ENCODE assay signal across 2 cellular contexts in the genomic region with DNA sequence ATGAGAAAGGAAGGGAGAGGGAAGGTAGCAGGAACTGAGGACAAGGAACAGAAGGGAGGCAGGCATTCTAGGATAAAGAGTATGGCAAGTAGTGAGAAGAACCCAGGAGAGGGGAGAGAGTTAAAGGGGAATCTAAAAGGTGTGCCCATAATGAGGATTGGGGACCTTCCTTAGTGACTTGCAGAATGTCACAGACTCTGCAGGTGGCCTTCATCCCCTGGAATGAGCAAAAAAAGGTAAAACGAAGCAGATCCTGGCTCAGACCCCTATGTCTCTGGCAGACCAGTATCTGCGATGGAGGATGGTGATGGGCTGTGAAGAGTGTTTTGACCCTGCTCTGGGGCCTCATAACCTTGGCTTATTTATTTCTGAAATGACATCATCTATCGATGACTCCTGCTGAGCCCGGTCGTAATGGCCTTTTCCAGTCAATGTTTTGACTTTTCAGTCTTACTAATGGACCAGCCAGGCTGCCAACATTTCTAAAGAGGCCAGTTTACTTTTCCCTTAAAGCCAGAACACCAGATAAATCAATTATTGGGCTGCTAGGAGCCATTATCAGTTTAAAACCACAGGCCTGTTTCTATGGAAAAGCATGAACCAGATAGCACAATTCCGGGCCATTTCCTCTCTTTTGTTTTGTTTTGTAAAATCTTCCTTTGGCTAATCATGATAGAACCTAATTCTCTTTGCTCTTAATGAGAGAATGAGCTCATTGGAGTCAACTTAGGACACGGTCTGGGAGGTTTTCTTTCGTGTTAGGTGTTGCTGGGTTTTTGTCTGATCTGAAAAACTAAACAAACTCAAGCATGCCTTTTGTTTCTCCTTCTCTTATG.
TF ChIP-seq lines count a peak whose summit lies in the region.

No MANE protein-coding gene starts in this region.

TF ChIP-seq in K562, 482 proteins besides CTCF, POLR2A, EP300 and RAD21 (continues in another document):
- TF ChIP-seq POLR3A (IDR thresholded peaks at IDR 0.05; ENCODE audit: borderline replicate concordance, extremely low read depth, insufficient read depth, insufficient read length): no peak
- TF ChIP-seq HDAC3 (IDR thresholded peaks at IDR 0.05; ENCODE audit: borderline replicate concordance, partially characterized antibody): peak; percentile 61
- peak; percentile 31; the same call in 1 of the 2 replicates for TF ChIP-seq CBFA2T2 (conservative IDR thresholded peaks at IDR 0.05)
- peak; percentile 5; the same call in 1 of the 2 replicates for TF ChIP-seq CREM (IDR thresholded peaks at IDR 0.05; ENCODE audit: low read depth)
- TF ChIP-seq POLR2AphosphoS5 (IDR thresholded peaks at IDR 0.05; ENCODE audit: control insufficient read depth, insufficient read depth, low read depth, low read length): 0 out of 2 replicates have a peak, but pooled peaks have one; percentile 4
- TF ChIP-seq, protein P1, sequence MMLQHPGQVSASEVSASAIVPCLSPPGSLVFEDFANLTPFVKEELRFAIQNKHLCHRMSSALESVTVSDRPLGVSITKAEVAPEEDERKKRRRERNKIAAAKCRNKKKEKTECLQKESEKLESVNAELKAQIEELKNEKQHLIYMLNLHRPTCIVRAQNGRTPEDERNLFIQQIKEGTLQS (IDR thresholded peaks at IDR 0.05): peak; percentile 92
- TF ChIP-seq, protein P1 (CRISPR knock-in tag; conservative IDR thresholded peaks at IDR 0.05): no peak
- peak; percentile 44 for TF ChIP-seq SMARCB1 (IDR thresholded peaks at IDR 0.05; ENCODE audit: insufficient read length, low read depth)
- peak in 1 of 2 experiments; percentile 22; a peak in 1 of 4 replicates for TF ChIP-seq RCOR1 (IDR thresholded peaks at IDR 0.05; ENCODE audit: borderline replicate concordance in 1 of 2, low read depth in 2 of 2, low read length in 2 of 2)
- TF ChIP-seq RBBP5 (IDR thresholded peaks at IDR 0.05; ENCODE audit: borderline replicate concordance, insufficient read depth, low read length, poor library complexity, severe bottlenecking): peak; percentile 21
- TF ChIP-seq ADNP (tag; IDR thresholded peaks at IDR 0.05): no peak
- no peak for TF ChIP-seq ZNF695 (CRISPR knock-in tag; IDR thresholded peaks at IDR 0.05)
- TF ChIP-seq, protein P2, sequence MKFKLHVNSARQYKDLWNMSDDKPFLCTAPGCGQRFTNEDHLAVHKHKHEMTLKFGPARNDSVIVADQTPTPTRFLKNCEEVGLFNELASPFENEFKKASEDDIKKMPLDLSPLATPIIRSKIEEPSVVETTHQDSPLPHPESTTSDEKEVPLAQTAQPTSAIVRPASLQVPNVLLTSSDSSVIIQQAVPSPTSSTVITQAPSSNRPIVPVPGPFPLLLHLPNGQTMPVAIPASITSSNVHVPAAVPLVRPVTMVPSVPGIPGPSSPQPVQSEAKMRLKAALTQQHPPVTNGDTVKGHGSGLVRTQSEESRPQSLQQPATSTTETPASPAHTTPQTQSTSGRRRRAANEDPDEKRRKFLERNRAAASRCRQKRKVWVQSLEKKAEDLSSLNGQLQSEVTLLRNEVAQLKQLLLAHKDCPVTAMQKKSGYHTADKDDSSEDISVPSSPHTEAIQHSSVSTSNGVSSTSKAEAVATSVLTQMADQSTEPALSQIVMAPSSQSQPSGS (CRISPR knock-in tag; IDR thresholded peaks at IDR 0.05): 0 out of 2 replicates have a peak, but pooled peaks have one; percentile 50
- peak; percentile 43 for TF ChIP-seq TCF3 (CRISPR knock-in tag; IDR thresholded peaks at IDR 0.05)
- no peak for TF ChIP-seq HNRNPH1 (optimal IDR thresholded peaks at IDR 0.05; ENCODE audit: low read depth, low read length)
- peak; percentile 83 for TF ChIP-seq ATF7 (IDR thresholded peaks at IDR 0.05)
- TF ChIP-seq, protein P3, sequence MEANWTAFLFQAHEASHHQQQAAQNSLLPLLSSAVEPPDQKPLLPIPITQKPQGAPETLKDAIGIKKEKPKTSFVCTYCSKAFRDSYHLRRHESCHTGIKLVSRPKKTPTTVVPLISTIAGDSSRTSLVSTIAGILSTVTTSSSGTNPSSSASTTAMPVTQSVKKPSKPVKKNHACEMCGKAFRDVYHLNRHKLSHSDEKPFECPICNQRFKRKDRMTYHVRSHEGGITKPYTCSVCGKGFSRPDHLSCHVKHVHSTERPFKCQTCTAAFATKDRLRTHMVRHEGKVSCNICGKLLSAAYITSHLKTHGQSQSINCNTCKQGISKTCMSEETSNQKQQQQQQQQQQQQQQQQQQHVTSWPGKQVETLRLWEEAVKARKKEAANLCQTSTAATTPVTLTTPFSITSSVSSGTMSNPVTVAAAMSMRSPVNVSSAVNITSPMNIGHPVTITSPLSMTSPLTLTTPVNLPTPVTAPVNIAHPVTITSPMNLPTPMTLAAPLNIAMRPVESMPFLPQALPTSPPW (CRISPR knock-in tag; IDR thresholded peaks at IDR 0.05): 0 out of 2 replicates have a peak, but pooled peaks have one; percentile 32
- peak; percentile 21; the same call in 1 of the 2 replicates for TF ChIP-seq MAFG (tag; conservative IDR thresholded peaks at IDR 0.05)
- no peak for TF ChIP-seq ID3 (CRISPR knock-in tag; IDR thresholded peaks at IDR 0.05)
- peak; percentile 52 for TF ChIP-seq ID3 (tag; IDR thresholded peaks at IDR 0.05)
- TF ChIP-seq HDGF (IDR thresholded peaks at IDR 0.05): 0 out of 2 replicates have a peak, but pooled peaks have one; percentile 28
- TF ChIP-seq, protein P4, sequence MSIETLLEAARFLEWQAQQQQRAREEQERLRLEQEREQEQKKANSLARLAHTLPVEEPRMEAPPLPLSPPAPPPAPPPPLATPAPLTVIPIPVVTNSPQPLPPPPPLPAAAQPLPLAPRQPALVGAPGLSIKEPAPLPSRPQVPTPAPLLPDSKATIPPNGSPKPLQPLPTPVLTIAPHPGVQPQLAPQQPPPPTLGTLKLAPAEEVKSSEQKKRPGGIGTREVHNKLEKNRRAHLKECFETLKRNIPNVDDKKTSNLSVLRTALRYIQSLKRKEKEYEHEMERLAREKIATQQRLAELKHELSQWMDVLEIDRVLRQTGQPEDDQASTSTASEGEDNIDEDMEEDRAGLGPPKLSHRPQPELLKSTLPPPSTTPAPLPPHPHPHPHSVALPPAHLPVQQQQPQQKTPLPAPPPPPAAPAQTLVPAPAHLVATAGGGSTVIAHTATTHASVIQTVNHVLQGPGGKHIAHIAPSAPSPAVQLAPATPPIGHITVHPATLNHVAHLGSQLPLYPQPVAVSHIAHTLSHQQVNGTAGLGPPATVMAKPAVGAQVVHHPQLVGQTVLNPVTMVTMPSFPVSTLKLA (conservative IDR thresholded peaks at IDR 0.05): 0 out of 4 replicates have a peak, but pooled peaks of 1 of the 2 experiments have one; percentile 26
- TF ChIP-seq DPF2 (IDR thresholded peaks at IDR 0.05): peak; percentile 67
- TF ChIP-seq TBL1XR1 (IDR thresholded peaks at IDR 0.05; ENCODE audit: low read length in 2 of 2): 0 out of 4 replicates have a peak, but pooled peaks of 1 of the 2 experiments have one; percentile 30
- TF ChIP-seq NFE2 (IDR thresholded peaks at IDR 0.05; ENCODE audit: low read depth): peak; percentile 56
- peak; percentile 9 for TF ChIP-seq MEIS2 (IDR thresholded peaks at IDR 0.05; ENCODE audit: partially characterized antibody)
- 0 out of 2 replicates have a peak, but pooled peaks have one; percentile 14 for TF ChIP-seq GATAD2A (IDR thresholded peaks at IDR 0.05)
- no peak for TF ChIP-seq SREBF1 (IDR thresholded peaks at IDR 0.05; ENCODE audit: borderline replicate concordance, low read depth, low read length)

TF ChIP-seq in HepG2, 621 proteins besides CTCF, POLR2A, EP300 and RAD21:
- TF ChIP-seq ATF7 (IDR thresholded peaks at IDR 0.05): peak; percentile 47; the same call in 1 of the 2 replicates
- TF ChIP-seq ATF7 (CRISPR knock-in tag; IDR thresholded peaks at IDR 0.05): no peak
- no peak for TF ChIP-seq ATM (IDR thresholded peaks at IDR 0.05; ENCODE audit: borderline replicate concordance)
